ENCODE assay signal across 20 cellular contexts in genomic region chr11:11211186-11211585, GRCh38.
DNase-seq lines count a peak whose midpoint lies in the region; ATAC-seq and TF ChIP-seq lines count a peak whose summit lies in the region.
"Had no signal": no experiment of that assay in that cellular context is flagged by ENCODE, and none has a peak within 500 bp of the region (broad histone marks: within the 10 kb centered on the region; RNA-seq: fewer than 3 reads in every experiment).

No MANE protein-coding gene starts in this region.

- ATAC-seq in HG03432 (IDR thresholded peaks at IDR 0.05; ENCODE audit: unreplicated experiment): no peak
- ATAC-seq in GM19035 (IDR thresholded peaks at IDR 0.05; ENCODE audit: unreplicated experiment): no peak
- ATAC-seq: activated naive CD8-positive, alpha-beta T cell treated with anti-CD3 and anti-CD28 coated beads, Interleukin-2, amount 50 U/mL, for 24 hours; gastrocnemius medialis; T-cell; upper lobe of right lung had no signal

- DNase-seq in DMS 273 (lab: John Stamatoyannopoulos, UW; ENCODE audit: unreplicated experiment) (peak; percentile 5), DMS 273 treated with DMSO at 0.1 percent for 48 hours (lab: John Stamatoyannopoulos, UW) (no peak), NCI-H446 treated with DMSO at 0.1 percent for 48 hours (lab: John Stamatoyannopoulos, UW) (peak; percentile 87), epithelial cell of esophagus (ENCODE audit: low read depth) (peak; percentile 61), pons (ENCODE audit: low spot score) (peak; percentile 44), foreskin fibroblast (no peak)
- DNase-seq: activated CD4-positive, alpha-beta T cell treated with anti-CD3 and anti-CD28 coated beads for 48 hours; activated naive CD8-positive, alpha-beta T cell treated with anti-CD3 and anti-CD28 coated beads, Interleukin-2, amount 50 U/mL, for 24 hours; CD8-positive, alpha-beta memory T cell; dermis blood vessel endothelial cell; gastrocnemius medialis; NCI-H146; NCI-H524 treated with DMSO at 0.1 percent for 48 hours; SIG-M5; small intestine; stimulated activated CD4-positive, alpha-beta T cell treated with anti-CD3 and anti-CD28 coated beads, Interleukin-2, amount 100 ng/mL, for 48 hours; T-cell; upper lobe of right lung had no signal

- TF ChIP-seq CTCF in epithelial cell of esophagus (IDR thresholded peaks at IDR 0.05; ENCODE audit: insufficient read depth, low read depth, low read length, missing control alignments) (no peak), foreskin fibroblast (IDR thresholded peaks at IDR 0.05; ENCODE audit: low read depth, low read length) (no peak)

- H3K4me3 ChIP-seq in epithelial cell of esophagus (ENCODE audit: low read length) (no peak overlapping the region), foreskin fibroblast (ENCODE audit: low read depth in 1 of 2, low read length in 2 of 2) (no peak overlapping the region)
- H3K4me3 ChIP-seq: gastrocnemius medialis, upper lobe of right lung had no signal

Comparison
In these comparisons a context has a peak if more than half of its experiments do, and no peak if none do; other contexts are left out.
1. DNase-seq: peak in DMS 273 (single experiment), NCI-H446 treated with DMSO at 0.1 percent for 48 hours (single experiment), epithelial cell of esophagus (single experiment) and pons (single experiment); none in DMS 273 treated with DMSO at 0.1 percent for 48 hours (single experiment) and foreskin fibroblast (0 of 2).